Comparison of ENCODE assay signal across 11 cellular contexts in genomic region chr2:159064446-159065301, GRCh38.
DNase-seq lines count a peak whose midpoint lies in the region; ATAC-seq and TF ChIP-seq lines count a peak whose summit lies in the region.
"Had no signal": no experiment of that assay in that cellular context is flagged by ENCODE, and none has a peak within 500 bp of the region (broad histone marks: within the 10 kb centered on the region; RNA-seq: fewer than 3 reads in every experiment).

No MANE protein-coding gene starts in this region.

- TF ChIP-seq CTCF in brain microvascular endothelial cell (IDR thresholded peaks at IDR 0.05; ENCODE audit: low read depth, low read length, missing control alignments) (no peak), thyroid gland (IDR thresholded peaks at IDR 0.05) (no peak)

- peaks cover 2% of the 10 kb centered on the region for H3K36me3 ChIP-seq in brain microvascular endothelial cell (replicated peaks)
- no peaks in the 10 kb centered on the region for H3K36me3 ChIP-seq in thyroid gland
- H3K36me3 ChIP-seq in CD8-positive, alpha-beta memory T cell (ENCODE audit: insufficient read depth, low read length) = no peaks in the 10 kb centered on the region
- H3K36me3 ChIP-seq: WERI-Rb-1 had no signal

- H3K4me1 Mint-ChIP-seq in CD8-positive, alpha-beta memory T cell = no peaks in the 10 kb centered on the region

- in situ Hi-C loops in brain microvascular endothelial cell (cut with HindIII; ENCODE audit: low pct_ligation_motif_present, low sequenced_read_pairs) = loop anchor here (25.0 kb wide), 1 partner anchor 102 kb away; the partner anchor contains the start of gene TANC1

- H3K27me3 ChIP-seq in brain microvascular endothelial cell (replicated peaks) (no peaks in the 10 kb centered on the region), thyroid gland (no peaks in the 10 kb centered on the region)
- no peaks in the 10 kb centered on the region for H3K27me3 ChIP-seq in CD8-positive, alpha-beta memory T cell (ENCODE audit: insufficient read depth, low read length, poor library complexity, severe bottlenecking)

- no peak for ATAC-seq in HG03439 (IDR thresholded peaks at IDR 0.05; ENCODE audit: unreplicated experiment)

- peak overlapping the region in 1 of 8 donors; percentile 49 for H3K27ac Mint-ChIP-seq in CD8-positive, alpha-beta memory T cell

- 61 to 69% methylated on average over 5 of the region's 5 CpGs for WGBS in thyroid gland, 2 donors

- no peaks in the 10 kb centered on the region for H3K9me3 Mint-ChIP-seq in CD8-positive, alpha-beta memory T cell

- peaks cover 46 to 58% of the 10 kb centered on the region in 2 donors for H3K4me1 ChIP-seq in thyroid gland
- H3K4me1 ChIP-seq in CD8-positive, alpha-beta memory T cell (ENCODE audit: insufficient read depth, low read length) = no peaks in the 10 kb centered on the region

- intact Hi-C loops in thyroid gland (cut with DNase I) = no loop called here

- no peaks in the 10 kb centered on the region for H3K36me3 Mint-ChIP-seq in CD8-positive, alpha-beta memory T cell

- no peak for TF ChIP-seq POLR2A in thyroid gland (IDR thresholded peaks at IDR 0.05)

- H3K4me3 ChIP-seq in brain microvascular endothelial cell (ENCODE audit: low read depth, low read length) (no peak overlapping the region), thyroid gland (replicated peaks in 1 of 3) (no peak overlapping the region)
- H3K4me3 ChIP-seq in CD8-positive, alpha-beta memory T cell (ENCODE audit: low read length) = no peak overlapping the region

- CTCF ChIA-PET in CD8-positive, alpha-beta memory T cell (lab: Charles Lee) = no interaction called here

- POLR2A ChIA-PET in CD8-positive, alpha-beta memory T cell (lab: Charles Lee) = no interaction called here

- peak; percentile 5 for DNase-seq in NCI-H1436 (lab: John Stamatoyannopoulos, UW)
- no peak for DNase-seq in NCI-H1436 treated with DMSO at 0.1 percent for 48 hours (lab: John Stamatoyannopoulos, UW)
- DNase-seq in brain microvascular endothelial cell = peak; percentile 43
- peak; percentile 52 for DNase-seq in iPS-NIHi11 (ENCODE audit: low spot score)
- no peak for DNase-seq in thyroid gland
- no peak for DNase-seq in activated effector memory CD4-positive, alpha-beta T cell treated with Interleukin-2 at 50 U/mL for 16 hours
- DNase-seq in CD8-positive, alpha-beta memory T cell = no peak
- DNase-seq: 8988T, NCI-H1694, WERI-Rb-1 had no signal

- H3K4me3 Mint-ChIP-seq in CD8-positive, alpha-beta memory T cell = no peak overlapping the region

- peaks cover 0 to 8% of the 10 kb centered on the region in 2 donors for H3K27me3 Mint-ChIP-seq in CD8-positive, alpha-beta memory T cell

- no peaks in the 10 kb centered on the region for H3K9me3 ChIP-seq in thyroid gland
- H3K9me3 ChIP-seq in CD8-positive, alpha-beta memory T cell (ENCODE audit: low read length) = no peaks in the 10 kb centered on the region

- H3K27ac ChIP-seq in brain microvascular endothelial cell = peak overlapping the region; percentile 42
- peak overlapping the region; percentile 20 to 88 (median 82) for H3K27ac ChIP-seq in thyroid gland
- H3K27ac ChIP-seq in CD8-positive, alpha-beta memory T cell (ENCODE audit: low read depth, low read length) = no peak overlapping the region
- H3K27ac ChIP-seq: WERI-Rb-1 had no signal

Comparison
In these comparisons a context has a peak if more than half of its experiments do, and no peak if none do; other contexts are left out.
1. DNase-seq: peak in NCI-H1436 (single experiment), brain microvascular endothelial cell (single experiment) and iPS-NIHi11 (single experiment); none in NCI-H1436 treated with DMSO at 0.1 percent for 48 hours (single experiment), thyroid gland (0 of 2), activated effector memory CD4-positive, alpha-beta T cell treated with Interleukin-2 at 50 U/mL for 16 hours (single experiment) and CD8-positive, alpha-beta memory T cell (0 of 5).